Comparison of ENCODE assay signal across 1 cellular context in genomic region chr2:171348056-171348455, GRCh38.
TF ChIP-seq lines count a peak whose summit lies in the region.

No MANE protein-coding gene starts in this region.

TF ChIP-seq in WTC11, 78 proteins besides CTCF, POLR2A, EP300 and RAD21 (continued from another document):
- TF ChIP-seq, protein P1, sequence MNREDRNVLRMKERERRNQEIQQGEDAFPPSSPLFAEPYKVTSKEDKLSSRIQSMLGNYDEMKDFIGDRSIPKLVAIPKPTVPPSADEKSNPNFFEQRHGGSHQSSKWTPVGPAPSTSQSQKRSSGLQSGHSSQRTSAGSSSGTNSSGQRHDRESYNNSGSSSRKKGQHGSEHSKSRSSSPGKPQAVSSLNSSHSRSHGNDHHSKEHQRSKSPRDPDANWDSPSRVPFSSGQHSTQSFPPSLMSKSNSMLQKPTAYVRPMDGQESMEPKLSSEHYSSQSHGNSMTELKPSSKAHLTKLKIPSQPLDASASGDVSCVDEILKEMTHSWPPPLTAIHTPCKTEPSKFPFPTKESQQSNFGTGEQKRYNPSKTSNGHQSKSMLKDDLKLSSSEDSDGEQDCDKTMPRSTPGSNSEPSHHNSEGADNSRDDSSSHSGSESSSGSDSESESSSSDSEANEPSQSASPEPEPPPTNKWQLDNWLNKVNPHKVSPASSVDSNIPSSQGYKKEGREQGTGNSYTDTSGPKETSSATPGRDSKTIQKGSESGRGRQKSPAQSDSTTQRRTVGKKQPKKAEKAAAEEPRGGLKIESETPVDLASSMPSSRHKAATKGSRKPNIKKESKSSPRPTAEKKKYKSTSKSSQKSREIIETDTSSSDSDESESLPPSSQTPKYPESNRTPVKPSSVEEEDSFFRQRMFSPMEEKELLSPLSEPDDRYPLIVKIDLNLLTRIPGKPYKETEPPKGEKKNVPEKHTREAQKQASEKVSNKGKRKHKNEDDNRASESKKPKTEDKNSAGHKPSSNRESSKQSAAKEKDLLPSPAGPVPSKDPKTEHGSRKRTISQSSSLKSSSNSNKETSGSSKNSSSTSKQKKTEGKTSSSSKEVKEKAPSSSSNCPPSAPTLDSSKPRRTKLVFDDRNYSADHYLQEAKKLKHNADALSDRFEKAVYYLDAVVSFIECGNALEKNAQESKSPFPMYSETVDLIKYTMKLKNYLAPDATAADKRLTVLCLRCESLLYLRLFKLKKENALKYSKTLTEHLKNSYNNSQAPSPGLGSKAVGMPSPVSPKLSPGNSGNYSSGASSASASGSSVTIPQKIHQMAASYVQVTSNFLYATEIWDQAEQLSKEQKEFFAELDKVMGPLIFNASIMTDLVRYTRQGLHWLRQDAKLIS (CRISPR knock-in tag; IDR thresholded peaks at IDR 0.05; ENCODE audit: borderline replicate concordance): no peak
- TF ChIP-seq NFATC4 (CRISPR knock-in tag; IDR thresholded peaks at IDR 0.05) (no peak), CREM (CRISPR knock-in tag; IDR thresholded peaks at IDR 0.05) (no peak), GTF2I (CRISPR knock-in tag; conservative IDR thresholded peaks at IDR 0.05) (no peak), ZNF219 (CRISPR knock-in tag; IDR thresholded peaks at IDR 0.05; ENCODE audit: borderline replicate concordance) (no peak), E2F1 (CRISPR knock-in tag; IDR thresholded peaks at IDR 0.05) (no peak), NR2C2 (CRISPR knock-in tag; IDR thresholded peaks at IDR 0.05) (no peak), TCF7 (CRISPR knock-in tag; IDR thresholded peaks at IDR 0.05; ENCODE audit: low read depth) (no peak)
- TF ChIP-seq, protein P2, sequence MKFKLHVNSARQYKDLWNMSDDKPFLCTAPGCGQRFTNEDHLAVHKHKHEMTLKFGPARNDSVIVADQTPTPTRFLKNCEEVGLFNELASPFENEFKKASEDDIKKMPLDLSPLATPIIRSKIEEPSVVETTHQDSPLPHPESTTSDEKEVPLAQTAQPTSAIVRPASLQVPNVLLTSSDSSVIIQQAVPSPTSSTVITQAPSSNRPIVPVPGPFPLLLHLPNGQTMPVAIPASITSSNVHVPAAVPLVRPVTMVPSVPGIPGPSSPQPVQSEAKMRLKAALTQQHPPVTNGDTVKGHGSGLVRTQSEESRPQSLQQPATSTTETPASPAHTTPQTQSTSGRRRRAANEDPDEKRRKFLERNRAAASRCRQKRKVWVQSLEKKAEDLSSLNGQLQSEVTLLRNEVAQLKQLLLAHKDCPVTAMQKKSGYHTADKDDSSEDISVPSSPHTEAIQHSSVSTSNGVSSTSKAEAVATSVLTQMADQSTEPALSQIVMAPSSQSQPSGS (CRISPR knock-in tag; IDR thresholded peaks at IDR 0.05; ENCODE audit: borderline replicate concordance, low read depth): no peak
TF ChIP-seq in WTC11: peak in this region for 0.
